ENCODE assay signal across 8 cellular contexts in genomic region chr3:52216585-52217408, GRCh38. TPM values are rescaled to one million over a fixed set of nuclear protein-coding genes. Genes with fewer than 3 reads are reported as not detected.
DNase-seq lines count a peak whose midpoint lies in the region; ATAC-seq and TF ChIP-seq lines count a peak whose summit lies in the region.

No MANE protein-coding gene starts in this region.

- peak overlapping the region; percentile 68 for H3K27ac Mint-ChIP-seq in activated naive CD8-positive, alpha-beta T cell

- H2AFZ ChIP-seq in PC-9, result no peak overlapping the region

- peaks cover 14% of the 10 kb centered on the region for H3K36me3 ChIP-seq in PC-9 (ENCODE audit: low read depth)

- peak; percentile 67 to 93 for ATAC-seq in left cardiac atrium
- no peak for ATAC-seq in HG03520 (IDR thresholded peaks at IDR 0.05; ENCODE audit: unreplicated experiment)
- no peak for ATAC-seq in GM19455 (IDR thresholded peaks at IDR 0.05; ENCODE audit: unreplicated experiment)

- BruUV-seq in PC-9 (replicated peaks; lab: Mats Ljungman, UMichigan), result no TSS peak

- no peak for TF ChIP-seq CTCF in PC-9 (conservative IDR thresholded peaks at IDR 0.05)

- peak overlapping the region; percentile 17; the same call in 1 of the 2 replicates for H3K4me3 ChIP-seq in PC-9
- H3K4me3 ChIP-seq in skin epidermis, result no peak overlapping the region

- H3K36me3 Mint-ChIP-seq in activated naive CD8-positive, alpha-beta T cell, result peaks cover 12% of the 10 kb centered on the region

- peaks cover 66% of the 10 kb centered on the region for H3K4me1 ChIP-seq in PC-9 (replicated peaks; ENCODE audit: insufficient read depth)

- H3K27ac ChIP-seq in PC-9 (peak overlapping the region; percentile 97), skin epidermis (peak overlapping the region in 20 of 21 experiments; percentile 48 to 80 (median 70))

- H3K27me3 Mint-ChIP-seq in activated naive CD8-positive, alpha-beta T cell, result no peaks in the 10 kb centered on the region

- H3K27me3 ChIP-seq in PC-9 (ENCODE audit: insufficient read depth, low read depth), result no peaks in the 10 kb centered on the region

- H3K9me3 Mint-ChIP-seq in activated naive CD8-positive, alpha-beta T cell (ENCODE audit: low read depth), result no peaks in the 10 kb centered on the region

- POLR2A ChIA-PET in PC-9 (lab: Charles Lee; ENCODE audit: unreplicated experiment), result interaction anchor here (0.6 to 1.1 kb wide), 7 partner anchors 12 to 319 kb away, joined by 3 to 10 read pairs (median 5); partner anchors contain the start of gene POC1A

- CTCF ChIA-PET in PC-9 (lab: Charles Lee), result interaction anchor here (0.5 to 1.2 kb wide), 4 partner anchors 21 to 1895 kb away, joined by 3 to 15 read pairs (median 6); no protein-coding TSS in a partner anchor

- intact Hi-C loops in PC-9 (cut with micrococcal nuclease; ENCODE audit: unreplicated experiment) (loop anchor here (1.0 to 5.0 kb wide), 7 partner anchors 21 to 236 kb away; partner anchors contain the start of genes GLYCTK, POC1A and TNNC1), left cardiac atrium (cut with DNase I) (loop anchor here in 1 of 2 donors (10.0 kb wide), 1 partner anchor 212 kb away; no protein-coding TSS in a partner anchor)

- no peaks in the 10 kb centered on the region for H3K9me2 ChIP-seq in PC-9 (ENCODE audit: insufficient read depth)

- H3K9me3 ChIP-seq in PC-9 (ENCODE audit: insufficient read depth, low read depth), result no peaks in the 10 kb centered on the region

- DNase-seq in COLO668 (lab: John Stamatoyannopoulos, UW; ENCODE audit: unreplicated experiment), result peak; percentile 59
- DNase-seq in PC-9, result peak; percentile 94 to 98
- DNase-seq in left cardiac atrium, result peak; percentile 81
- DNase-seq in GM19240 (ENCODE audit: insufficient read length, low spot score), result no peak

- H4K20me1 ChIP-seq in PC-9 (ENCODE audit: insufficient read depth), result no peaks in the 10 kb centered on the region

- H3F3A ChIP-seq in PC-9 (ENCODE audit: insufficient read depth, low read depth), result peaks cover 43% of the 10 kb centered on the region

- H3K4me1 Mint-ChIP-seq in activated naive CD8-positive, alpha-beta T cell (ENCODE audit: low read depth), result peaks cover 52% of the 10 kb centered on the region

- H3K4me3 Mint-ChIP-seq in activated naive CD8-positive, alpha-beta T cell, result peak overlapping the region; percentile 73

- H3K79me2 ChIP-seq in PC-9 (ENCODE audit: low read depth), result no peaks in the 10 kb centered on the region; the same call in 1 of the 2 replicates

- peak overlapping the region; percentile 69 for H3K4me2 ChIP-seq in PC-9

RNA-seq across cellular contexts. Expression of gene TLR9, which starts 8.6 kb away (rescaled TPM):
- 0.30 and 0.44 TPM in 2 replicates for total RNA-seq in PC-9 (2021)
- under 1 TPM in 1 of 2 donors, not detected in 1; 0.29 TPM for total RNA-seq in left cardiac atrium

RNA-seq across cellular contexts. Expression of gene ALAS1, which starts 18.8 kb away (rescaled TPM):
- 61.9 and 71.2 TPM in 2 replicates for total RNA-seq in PC-9 (2021)
- 100 to 1,000 TPM; 133 to 147 TPM for total RNA-seq in left cardiac atrium

RNA-seq across cellular contexts. Expression of gene TWF2, which starts 22.2 kb away (rescaled TPM):
- total RNA-seq in PC-9 (2021), result 102 and 115 TPM in 2 replicates
- total RNA-seq in left cardiac atrium, result 10 to 100 TPM; 45.9 to 51.7 TPM

RNA-seq across cellular contexts. Expression of gene PPM1M, which starts 28.8 kb away (rescaled TPM):
- total RNA-seq in PC-9 (2021) (16.2 TPM in 2 replicates), left cardiac atrium (10 to 100 TPM; 11.8 to 17.4 TPM)

Comparison
In these comparisons a context has a peak if more than half of its experiments do, and no peak if none do; other contexts are left out.
1. ATAC-seq: peak in left cardiac atrium (2 of 2); none in HG03520 (single experiment) and GM19455 (single experiment).